ENCODE assay signal across 34 cellular contexts in genomic region chr2:85734015-85734414, GRCh38. TPM values are rescaled to one million over a fixed set of nuclear protein-coding genes. Genes with fewer than 3 reads are reported as not detected.
DNase-seq lines count a peak whose midpoint lies in the region; ATAC-seq, FAIRE-seq and TF ChIP-seq lines count a peak whose summit lies in the region.
"Had no signal": no experiment of that assay in that cellular context is flagged by ENCODE, and none has a peak within 500 bp of the region (broad histone marks: within the 10 kb centered on the region; RNA-seq: fewer than 3 reads in every experiment).

No MANE protein-coding gene starts in this region.

- H3K27me3 ChIP-seq in IMR-90 (ENCODE audit: control insufficient read depth, insufficient read depth, low read length): no peaks in the 10 kb centered on the region
- no peaks in the 10 kb centered on the region for H3K27me3 ChIP-seq in dorsolateral prefrontal cortex
- no peaks in the 10 kb centered on the region for H3K27me3 ChIP-seq in right atrium auricular region
- no peaks in the 10 kb centered on the region for H3K27me3 ChIP-seq in sigmoid colon
- H3K27me3 ChIP-seq: brain microvascular endothelial cell, left lung, thyroid gland had no signal

- no peak overlapping the region for H2AFZ ChIP-seq in IMR-90 (replicated peaks; ENCODE audit: low read length, poor library complexity)
- H2AFZ ChIP-seq: GM23338 had no signal

- H3K4me3 Mint-ChIP-seq in HFFc6: no peak overlapping the region
- H3K4me3 Mint-ChIP-seq: activated CD4-positive, alpha-beta memory T cell treated with anti-CD3 and anti-CD28 coated beads for 36 hours; activated naive CD4-positive, alpha-beta T cell treated with anti-CD3 and anti-CD28 coated beads for 36 hours; activated T-helper 1 cell treated with anti-CD3 and anti-CD28 coated beads, Interleukin-12 subunit alpha, Interleukin-12 subunit beta, Interleukin-2, Interleukin-4 antibody, amounts not matched to agents 30 ng/mL and 10 ng/mL and 1 ng/mL, durations not matched to agents 14 hours and 24 hours and 36 hours; CD4-positive, alpha-beta memory T cell; GM23338; naive thymus-derived CD4-positive, alpha-beta T cell; T-helper 17 cell had no signal

- no peak overlapping the region for H3K4me3 ChIP-seq in IMR-90 (ENCODE audit: insufficient read depth, low read depth, low read length)
- no peak overlapping the region for H3K4me3 ChIP-seq in dorsolateral prefrontal cortex
- H3K4me3 ChIP-seq in right atrium auricular region: no peak overlapping the region
- no peak overlapping the region for H3K4me3 ChIP-seq in sigmoid colon
- H3K4me3 ChIP-seq: A549, GM23338, left lung, thyroid gland had no signal

- no peak overlapping the region for H3K14ac ChIP-seq in IMR-90 (replicated peaks; ENCODE audit: low read depth, low read length)

- peaks cover 68% of the 10 kb centered on the region for H3K4me1 Mint-ChIP-seq in HFFc6 (ENCODE audit: low read depth)
- H3K4me1 Mint-ChIP-seq: GM23338 had no signal

- dilution Hi-C loops in IMR-90 (cut with HindIII; ENCODE audit: low sequenced_read_pairs, unreplicated experiment): no loop called here

- no peak overlapping the region for H3K4me2 ChIP-seq in IMR-90 (ENCODE audit: low read depth, low read length)
- H3K4me2 ChIP-seq: A549, GM23338 had no signal

- no peak overlapping the region for H3K27ac Mint-ChIP-seq in HFFc6
- H3K27ac Mint-ChIP-seq: activated CD4-positive, alpha-beta memory T cell treated with anti-CD3 and anti-CD28 coated beads for 36 hours; activated naive CD4-positive, alpha-beta T cell treated with anti-CD3 and anti-CD28 coated beads for 36 hours; activated T-helper 1 cell treated with anti-CD3 and anti-CD28 coated beads, Interleukin-12 subunit alpha, Interleukin-12 subunit beta, Interleukin-2, Interleukin-4 antibody, amounts not matched to agents 30 ng/mL and 10 ng/mL and 1 ng/mL, durations not matched to agents 14 hours and 24 hours and 36 hours; CD4-positive, alpha-beta memory T cell; GM23338; naive thymus-derived CD4-positive, alpha-beta T cell; T-helper 17 cell had no signal

- H3K23ac ChIP-seq in IMR-90 (ENCODE audit: low read depth, low read length): no peak overlapping the region

- no peaks in the 10 kb centered on the region for H3K36me3 ChIP-seq in IMR-90 (ENCODE audit: control insufficient read depth, insufficient read depth, low read length)
- no peaks in the 10 kb centered on the region for H3K36me3 ChIP-seq in right atrium auricular region
- H3K36me3 ChIP-seq in sigmoid colon: no peaks in the 10 kb centered on the region
- H3K36me3 ChIP-seq: brain microvascular endothelial cell, left lung, thyroid gland had no signal

- peaks cover 6% of the 10 kb centered on the region; the same call in 1 of the 2 replicates for H3K9me1 ChIP-seq in IMR-90 (ENCODE audit: insufficient read depth, low read length)

- no peak overlapping the region for H4K5ac ChIP-seq in IMR-90 (ENCODE audit: low read depth, low read length)

- H3K4me1 ChIP-seq in IMR-90 (ENCODE audit: control insufficient read depth, insufficient read depth, low read length): peaks cover 9% of the 10 kb centered on the region
- peaks cover 0 to 20% of the 10 kb centered on the region in 2 donors for H3K4me1 ChIP-seq in right atrium auricular region
- H3K4me1 ChIP-seq in sigmoid colon: peaks cover 0 to 49% (median 40%) of the 10 kb centered on the region in 4 donors

- TF ChIP-seq POLR2A in IMR-90 (IDR thresholded peaks at IDR 0.05; ENCODE audit: low read depth, low read length) (no peak), sigmoid colon (IDR thresholded peaks at IDR 0.05) (no peak)

- H3K36me3 Mint-ChIP-seq in HFFc6 (ENCODE audit: low read depth): 0 out of 2 replicates have a peak, but pooled peaks cover 6% of the 10 kb centered on the region
- H3K36me3 Mint-ChIP-seq: activated CD4-positive, alpha-beta memory T cell treated with anti-CD3 and anti-CD28 coated beads for 36 hours; CD4-positive, alpha-beta memory T cell; naive thymus-derived CD4-positive, alpha-beta T cell had no signal

- no peaks in the 10 kb centered on the region for H4K20me1 ChIP-seq in IMR-90 (ENCODE audit: insufficient read depth, low read length)

- H4K8ac ChIP-seq in IMR-90 (ENCODE audit: low read depth in 2 of 2, low read length in 2 of 2): no peak overlapping the region

- no peak for TF ChIP-seq EP300 in sigmoid colon (IDR thresholded peaks at IDR 0.05)

- no TSS peak for BruUV-seq in IMR-90 (replicated peaks; lab: Mats Ljungman, UMichigan)

- CTCF ChIA-PET in IMR-90 (lab: Yijun Ruan, JAX): interaction anchor here (0.8 to 1.1 kb wide), 3 partner anchors 65 to 80 kb away, joined by 3 to 5 read pairs (median 4); no protein-coding TSS in a partner anchor

- no peak overlapping the region for H3K56ac ChIP-seq in IMR-90 (ENCODE audit: extremely low read depth, insufficient read depth, low read length)

- H3K9ac ChIP-seq in IMR-90 (ENCODE audit: low read depth, low read length): no peak overlapping the region

- peak overlapping the region; percentile 46; the same call in 1 of the 2 replicates for H2AK5ac ChIP-seq in IMR-90 (ENCODE audit: low read depth, low read length)

- no peaks in the 10 kb centered on the region for H3K79me1 ChIP-seq in IMR-90 (ENCODE audit: low read depth in 1 of 2, low read length in 2 of 2)

- intact Hi-C loops in IMR-90 (cut with micrococcal nuclease): no loop called here
- intact Hi-C loops in dorsolateral prefrontal cortex (cut with DNase I): no loop called here
- intact Hi-C loops in sigmoid colon (cut with DNase I): loop anchor here (10.0 kb wide), 1 partner anchor 151 kb away; the partner anchor contains the start of gene ST3GAL5

- H2BK15ac ChIP-seq in IMR-90 (ENCODE audit: low read depth, low read length): no peak overlapping the region

- H3K9me3 Mint-ChIP-seq in HFFc6: no peaks in the 10 kb centered on the region
- H3K9me3 Mint-ChIP-seq: activated CD4-positive, alpha-beta memory T cell treated with anti-CD3 and anti-CD28 coated beads for 36 hours; activated naive CD4-positive, alpha-beta T cell treated with anti-CD3 and anti-CD28 coated beads for 36 hours; activated T-helper 1 cell treated with anti-CD3 and anti-CD28 coated beads, Interleukin-12 subunit alpha, Interleukin-12 subunit beta, Interleukin-2, Interleukin-4 antibody, amounts not matched to agents 30 ng/mL and 10 ng/mL and 1 ng/mL, durations not matched to agents 14 hours and 24 hours and 36 hours; CD4-positive, alpha-beta memory T cell; GM23338 had no signal

- no peak for TF ChIP-seq CTCF in IMR-90 (conservative IDR thresholded peaks at IDR 0.05; ENCODE audit: low read depth, low read length)
- TF ChIP-seq CTCF in dorsolateral prefrontal cortex (IDR thresholded peaks at IDR 0.05 in 54 of 56, conservative IDR thresholded peaks at IDR 0.05 in 2 of 56; ENCODE audit: low read depth in 1 of 56, partially characterized antibody in 56 of 56): no peak
- no peak for TF ChIP-seq CTCF in right atrium auricular region (IDR thresholded peaks at IDR 0.05)
- TF ChIP-seq CTCF in sigmoid colon (IDR thresholded peaks at IDR 0.05): no peak
- TF ChIP-seq CTCF in HFFc6 (IDR thresholded peaks at IDR 0.05): no peak

- no peak overlapping the region for H3K4ac ChIP-seq in IMR-90 (ENCODE audit: low read depth, low read length)

- no peak for FAIRE-seq in HTR-8/SVneo (lab: Jason Lieb, UNC)
- FAIRE-seq: A549, D721Med, small intestine, TTC549 had no signal

- POLR2A ChIA-PET in IMR-90 (lab: Charles Lee; ENCODE audit: unreplicated experiment): no interaction called here

- no peak for TF ChIP-seq RAD21 in IMR-90 (IDR thresholded peaks at IDR 0.05; ENCODE audit: low read length)

- no peak overlapping the region for H4K91ac ChIP-seq in IMR-90 (ENCODE audit: insufficient read depth, low read depth, low read length)

- no peaks in the 10 kb centered on the region; the same call in 1 of the 2 replicates for H3K27me3 Mint-ChIP-seq in HFFc6 (ENCODE audit: insufficient read depth)

- no peak overlapping the region for H3K18ac ChIP-seq in IMR-90 (ENCODE audit: low read depth, low read length)

- H3K27ac ChIP-seq in IMR-90 (ENCODE audit: insufficient read depth, low read length) (no peak overlapping the region), dorsolateral prefrontal cortex (peak overlapping the region in 51 of 59 donors; percentile 5 to 84 (median 70)), right atrium auricular region (peak overlapping the region; percentile 19 to 21), sigmoid colon (no peak overlapping the region)
- H3K27ac ChIP-seq: brain microvascular endothelial cell, left lung had no signal

- 100% methylated on average over 3 of the region's 4 CpGs; no CpG with 5 or more reads in 1 of the 2 experiments for WGBS in IMR-90 (ENCODE audit: extremely low coverage in 2 of 2, insufficient read length in 1 of 2), 2 experiments
- WGBS in sigmoid colon, 2 donors: 95% methylated on average over 4 of the region's 4 CpGs

- H3K9me3 ChIP-seq in IMR-90 (ENCODE audit: control insufficient read depth, insufficient read depth, low read length) (no peaks in the 10 kb centered on the region), right atrium auricular region (no peaks in the 10 kb centered on the region), sigmoid colon (no peaks in the 10 kb centered on the region)
- H3K9me3 ChIP-seq: A549, left lung, thyroid gland had no signal

- DNase-seq in IMR-90 (no peak), dorsolateral prefrontal cortex (no peak), right atrium auricular region (ENCODE audit: low spot score) (no peak), sigmoid colon (peak; percentile 57), activated T-cell treated with anti-CD3 and anti-CD28 coated beads for 4 hours (no peak), HTR-8/SVneo (ENCODE audit: insufficient read length, low spot score) (no peak), HFFc6 (no peak)
- no peak for DNase-seq in stimulated activated CD4-positive, alpha-beta T cell treated with anti-CD3 and anti-CD28 coated beads, Interleukin-4, amount 100 ng/mL, for 1 hour
- DNase-seq: activated CD4-positive, alpha-beta memory T cell treated with anti-CD3 and anti-CD28 coated beads for 36 hours; activated CD8-positive, alpha-beta memory T cell treated with anti-CD3 and anti-CD28 coated beads, Interleukin-2, amount 50 U/mL, for 4 hours; activated naive CD4-positive, alpha-beta T cell treated with anti-CD3 and anti-CD28 coated beads for 36 hours; AML-193; brain microvascular endothelial cell; CD4-positive, alpha-beta memory T cell; KBM-7; naive thymus-derived CD4-positive, alpha-beta T cell; NCI-H1105; NCI-H1930; NCI-H526 treated with DMSO at 0.1 percent for 48 hours; occipital lobe; PC-3; small intestine; stimulated activated naive CD8-positive, alpha-beta T cell treated with anti-CD3 and anti-CD28 coated beads, Interleukin-15, Interleukin-2, amounts not matched to agents 100 U/mL and 50 U/mL, for 24 hours; T-helper 17 cell had no signal

- in situ Hi-C loops in IMR-90 (cut with MboI; ENCODE audit: low sequenced_read_pairs): no loop called here

- H2BK5ac ChIP-seq in IMR-90 (ENCODE audit: low read depth, low read length, poor library complexity, severe bottlenecking): no peak overlapping the region

- H2BK120ac ChIP-seq in IMR-90 (ENCODE audit: low read depth, low read length): no peak overlapping the region

- H2AK9ac ChIP-seq in IMR-90 (replicated peaks; ENCODE audit: low read depth, low read length, poor library complexity): no peak overlapping the region

- ATAC-seq in IMR-90 (ENCODE audit: low read depth): no peak
- ATAC-seq: A549; GM23338; left lung; naive thymus-derived CD4-positive, alpha-beta T cell; PC-3; stimulated activated naive CD8-positive, alpha-beta T cell treated with anti-CD3 and anti-CD28 coated beads, Interleukin-15, Interleukin-2, amounts not matched to agents 100 U/mL and 50 U/mL, for 24 hours; T-helper 17 cell had no signal

- H2BK20ac ChIP-seq in IMR-90 (ENCODE audit: low read depth, low read length): no peak overlapping the region

RNA-seq across cellular contexts. Expression of gene ATOH8, which starts 19.8 kb away (rescaled TPM):
- total RNA-seq in IMR-90 (2012; rRNA removed) (7.8 and 7.9 TPM in 2 replicates), dorsolateral prefrontal cortex (10 to 100 TPM in 97 of 120 experiments, 1 to 10 TPM in 23; 4.6 to 58.9 (median 14.7) TPM), right atrium auricular region (100 to 1,000 TPM in 1 of 2 donors, 10 to 100 TPM in 1; 35.1 to 116 TPM), sigmoid colon (10 to 100 TPM; 12.4 to 20.6 (median 18.1) TPM)
- polyA plus RNA-seq in IMR-90 (2012; rRNA removed) (9.0 and 11.2 TPM in 2 replicates), sigmoid colon (1 to 10 TPM; 1.6 to 9.4 (median 6.6) TPM)
- polyA plus RNA-seq in IMR-90 (2012; cell fraction: cytosol; rRNA removed): 6.2 and 7.6 TPM in 2 replicates
- 5.0 and 13.0 TPM in 2 replicates for polyA plus RNA-seq in IMR-90 (2012; cell fraction: nucleus; rRNA removed; ENCODE audit: low replicate concordance)
- total RNA-seq in HFFc6 (2021; fragmentation: NEBNext Ultra II Directional; extraction: Animal tissue kit (Norgen Biotek cat#: 25700)): 10 to 100 TPM; 34.4 to 53.0 (median 45.5) TPM
- total RNA-seq: activated CD4-positive, alpha-beta memory T cell treated with anti-CD3 and anti-CD28 coated beads for 36 hours; activated naive CD4-positive, alpha-beta T cell treated with anti-CD3 and anti-CD28 coated beads for 36 hours; CD4-positive, alpha-beta memory T cell; T-helper 17 cell had no signal
- polyA plus RNA-seq: CD4-positive, alpha-beta memory T cell; naive thymus-derived CD4-positive, alpha-beta T cell had no signal

RNA-seq across cellular contexts. Expression of gene GNLY, which starts 39.9 kb away (rescaled TPM):
- total RNA-seq in IMR-90 (2012; rRNA removed): not detected in 2 replicates
- not detected in 2 replicates for polyA plus RNA-seq in IMR-90 (2012; rRNA removed)
- polyA plus RNA-seq in IMR-90 (2012; cell fraction: cytosol; rRNA removed): not detected in 2 replicates
- polyA plus RNA-seq in IMR-90 (2012; cell fraction: nucleus; rRNA removed; ENCODE audit: low replicate concordance): 0.13 and 0.24 TPM in 2 replicates
- 10 to 100 TPM in 6 of 120 experiments, 1 to 10 TPM in 105, under 1 TPM in 7, not detected in 2; 0.48 to 16.9 (median 3.9) TPM for total RNA-seq in dorsolateral prefrontal cortex
- 1 to 10 TPM in 1 of 2 donors, not detected in 1; 1.4 TPM for total RNA-seq in right atrium auricular region
- total RNA-seq in sigmoid colon: 1 to 10 TPM in 1 of 4 donors, not detected in 3; 1.6 TPM
- polyA plus RNA-seq in sigmoid colon: 10 to 100 TPM in 1 of 3 donors, 1 to 10 TPM in 2; 2.4 to 13.9 (median 4.2) TPM
- not detected for total RNA-seq in HFFc6 (2021; fragmentation: NEBNext Ultra II Directional; extraction: Animal tissue kit (Norgen Biotek cat#: 25700))
- total RNA-seq: Daoy, GM23338, M059J, occipital lobe, PC-3 had no signal
- polyA plus RNA-seq: A549, fibroblast of lung, GM23338 had no signal

Comparison
In these comparisons a context has a peak if more than half of its experiments do, and no peak if none do; other contexts are left out.
1. H3K27ac ChIP-seq: peak in dorsolateral prefrontal cortex (51 of 59) and right atrium auricular region (2 of 2); none in IMR-90 (single experiment) and sigmoid colon (0 of 4).